Comparison of ENCODE assay signal across 19 cellular contexts in genomic region chr6:87902383-87902782, GRCh38.
"Had no signal": no experiment of that assay in that cellular context is flagged by ENCODE, and none has a peak within 500 bp of the region (broad histone marks: within the 10 kb centered on the region; RNA-seq: fewer than 3 reads in every experiment).

No MANE protein-coding gene starts in this region.

- ATAC-seq: gastrocnemius medialis, heart right ventricle, left colon, psoas muscle had no signal

- H3K9me3 Mint-ChIP-seq: activated T-helper 2 cell treated with anti-CD3 and anti-CD28 coated beads, Interferon-gamma antibody, Interleukin-2, Interleukin-4, amounts not matched to agents 10 μg/mL and 5 μg/mL and 100 μg/mL, durations not matched to agents 14 hours and 24 hours and 36 hours; mesothelial cell of epicardium had no signal

- H3K27ac Mint-ChIP-seq: activated T-helper 2 cell treated with anti-CD3 and anti-CD28 coated beads, Interferon-gamma antibody, Interleukin-2, Interleukin-4, amounts not matched to agents 10 μg/mL and 5 μg/mL and 100 μg/mL, durations not matched to agents 14 hours and 24 hours and 36 hours; mesothelial cell of epicardium had no signal

- H3K4me3 ChIP-seq: adrenal gland, gastrocnemius medialis, heart right ventricle, lung, psoas muscle, right lobe of liver, smooth muscle cell, stomach, thoracic aorta had no signal

- H3K4me2 ChIP-seq: smooth muscle cell had no signal

- H3K4me3 Mint-ChIP-seq: mesothelial cell of epicardium had no signal

- H3K4me1 ChIP-seq: adrenal gland, gastrocnemius medialis, psoas muscle, stomach had no signal

- H3K36me3 ChIP-seq: adrenal gland, gastrocnemius medialis, heart right ventricle, right lobe of liver, stomach, thoracic aorta had no signal

- H3K36me3 Mint-ChIP-seq: mesothelial cell of epicardium had no signal

- H3K27ac ChIP-seq: adrenal gland, epithelial cell of prostate, gastrocnemius medialis, heart right ventricle, psoas muscle, right lobe of liver, thoracic aorta had no signal

- H3K27me3 ChIP-seq: adrenal gland, gastrocnemius medialis, right lobe of liver, stomach had no signal

- H3K9me3 ChIP-seq: adrenal gland, gastrocnemius medialis, psoas muscle, right lobe of liver, stomach, thoracic aorta had no signal

- FAIRE-seq: islet of Langerhans had no signal

- DNase-seq: activated CD4-positive, alpha-beta T cell treated with anti-CD3 and anti-CD28 coated beads, Interleukin-2, amount 50 U/mL, for 4 hours; activated CD4-positive, CD25-positive, alpha-beta regulatory T cell treated with anti-CD3 and anti-CD28 coated beads, Interleukin-2, amount 50 U/mL, for 72 hours; activated naive CD4-positive, alpha-beta T cell treated with anti-CD3 and anti-CD28 coated beads, Interleukin-2, amount 50 U/mL, for 16 hours; activated T-cell treated with anti-CD3 and anti-CD28 coated beads, Interleukin-2, amount 50 U/mL, for 1 hour; adrenal gland; gastrocnemius medialis; heart right ventricle; left colon; psoas muscle; right lobe of liver; stomach; T-helper 9 cell had no signal
